ENCODE assay signal across 25 cellular contexts in the genomic region with DNA sequence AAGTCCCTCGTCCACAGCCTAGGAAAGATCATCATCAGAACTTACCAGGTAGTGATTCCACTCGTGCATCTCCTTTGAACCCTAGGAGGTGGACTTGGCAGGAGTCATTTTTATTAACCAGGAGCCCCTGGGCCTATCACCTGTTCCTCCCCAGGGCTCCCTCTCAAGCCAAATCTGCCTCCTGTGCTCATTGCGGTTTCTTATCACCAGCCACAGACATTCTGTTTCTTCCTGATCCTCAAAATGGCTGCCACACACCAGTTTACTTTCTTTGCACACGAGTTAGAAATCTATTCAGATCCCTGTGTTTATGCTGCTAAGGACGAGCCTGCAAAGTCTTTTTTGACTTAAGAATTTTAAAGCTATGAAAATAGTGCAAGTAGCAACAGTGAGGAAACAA.
DNase-seq lines count a peak whose midpoint lies in the region; ATAC-seq and TF ChIP-seq lines count a peak whose summit lies in the region.
"Had no signal": no experiment of that assay in that cellular context is flagged by ENCODE, and none has a peak within 500 bp of the region (broad histone marks: within the 10 kb centered on the region; RNA-seq: fewer than 3 reads in every experiment).

No MANE protein-coding gene starts in this region.

- H3K79me1 ChIP-seq in mesenchymal stem cell (replicated peaks; ENCODE audit: low read length, poor library complexity, severe bottlenecking), result no peaks in the 10 kb centered on the region

- H3K9me3 ChIP-seq in mesenchymal stem cell (ENCODE audit: control insufficient read depth, low read length), result no peaks in the 10 kb centered on the region
- no peaks in the 10 kb centered on the region for H3K9me3 ChIP-seq in effector memory CD4-positive, alpha-beta T cell (ENCODE audit: control insufficient read depth, low read length)
- no peaks in the 10 kb centered on the region for H3K9me3 ChIP-seq in ascending aorta
- H3K9me3 ChIP-seq: left lung, tibial artery had no signal

- peaks cover 5% of the 10 kb centered on the region for H3K4me1 ChIP-seq in mesenchymal stem cell (ENCODE audit: control insufficient read depth, insufficient read depth, low read depth, low read length)
- no peaks in the 10 kb centered on the region for H3K4me1 ChIP-seq in effector memory CD4-positive, alpha-beta T cell (ENCODE audit: control insufficient read depth, insufficient read depth, low read length, poor library complexity, severe bottlenecking)
- peaks cover 0 to 5% of the 10 kb centered on the region in 2 donors for H3K4me1 ChIP-seq in ascending aorta
- H3K4me1 ChIP-seq: left lung had no signal

- no peak overlapping the region for H2BK12ac ChIP-seq in mesenchymal stem cell (ENCODE audit: low read length in 2 of 2)

- ATAC-seq in HG02678 (IDR thresholded peaks at IDR 0.05; ENCODE audit: unreplicated experiment), result no peak
- ATAC-seq: left lung; naive thymus-derived CD8-positive, alpha-beta T cell; PC-3; Right ventricle myocardium inferior; stimulated activated naive CD8-positive, alpha-beta T cell treated with anti-CD3 and anti-CD28 coated beads, Interleukin-15, amount 100 ng/mL, for 72 hours had no signal

- H3K4ac ChIP-seq in mesenchymal stem cell (ENCODE audit: low read depth in 1 of 2, low read length in 2 of 2), result no peak overlapping the region

- no peak overlapping the region for H2AFZ ChIP-seq in mesenchymal stem cell (ENCODE audit: low read depth, low read length)

- H3K27ac ChIP-seq in mesenchymal stem cell (ENCODE audit: low read length, poor library complexity, severe bottlenecking) (no peak overlapping the region), ascending aorta (no peak overlapping the region)
- H3K27ac ChIP-seq in effector memory CD4-positive, alpha-beta T cell (ENCODE audit: insufficient read depth, low read length, poor library complexity, severe bottlenecking), result no peak overlapping the region
- H3K27ac ChIP-seq: brain microvascular endothelial cell, left lung, skin epidermis, tibial artery had no signal

- H2BK120ac ChIP-seq in mesenchymal stem cell (ENCODE audit: low read depth, low read length), result no peak overlapping the region

- in situ Hi-C loops in KBM-7 (cut with MboI; ENCODE audit: low pct_unique_long_range_greater_than_20kb, low sequenced_read_pairs), result no loop called here

- no peak overlapping the region for H2BK15ac ChIP-seq in mesenchymal stem cell (ENCODE audit: low read depth, poor library complexity, severe bottlenecking)

- no peak overlapping the region for H3K14ac ChIP-seq in mesenchymal stem cell (ENCODE audit: low read length in 2 of 2)

- TF ChIP-seq CTCF in ascending aorta (IDR thresholded peaks at IDR 0.05), result no peak

- peak; percentile 84 for DNase-seq in CMK (ENCODE audit: low read depth)
- DNase-seq in KBM-7, result peak; percentile 87
- DNase-seq in UCSD-AML1 (lab: John Stamatoyannopoulos, UW; ENCODE audit: unreplicated experiment), result peak; percentile 9
- DNase-seq in mesenchymal stem cell, result no peak
- DNase-seq in effector memory CD4-positive, alpha-beta T cell, result no peak
- DNase-seq in NCI-H2081 treated with DMSO at 0.1 percent for 48 hours (lab: John Stamatoyannopoulos, UW), result no peak
- DNase-seq in ascending aorta (ENCODE audit: low spot score in 2 of 2), result no peak
- DNase-seq: activated B cell treated with CpG ODN at 0.5 μM for 24 hours; activated CD4-positive, alpha-beta T cell treated with anti-CD3 and anti-CD28 coated beads, Interleukin-2, amount 50 U/mL, for 4 hours; activated CD8-positive, alpha-beta memory T cell treated with anti-CD3 and anti-CD28 coated beads, Interleukin-2, amount 50 U/mL, for 4 hours; activated naive CD4-positive, alpha-beta T cell treated with anti-CD3 and anti-CD28 coated beads for 36 hours; brain microvascular endothelial cell; DMS153; left lung; naive thymus-derived CD8-positive, alpha-beta T cell; NCI-H1436; NCI-H446 treated with DMSO at 0.1 percent for 48 hours; NCI-H82; PC-3; retina; stimulated activated naive CD8-positive, alpha-beta T cell treated with anti-CD3 and anti-CD28 coated beads, Interleukin-15, amount 100 ng/mL, for 72 hours; tibial artery had no signal

- peak overlapping the region; percentile 38 for H2AK5ac ChIP-seq in mesenchymal stem cell (ENCODE audit: low read length, severe bottlenecking)

- H3K27me3 ChIP-seq in mesenchymal stem cell (ENCODE audit: control insufficient read depth in 1 of 2, insufficient read depth in 1 of 2, low read length in 2 of 2) (no peaks in the 10 kb centered on the region), ascending aorta (no peaks in the 10 kb centered on the region)
- no peaks in the 10 kb centered on the region for H3K27me3 ChIP-seq in effector memory CD4-positive, alpha-beta T cell (replicated peaks; ENCODE audit: control insufficient read depth, insufficient read depth, low read length, poor library complexity, severe bottlenecking)
- H3K27me3 ChIP-seq: brain microvascular endothelial cell, left lung, tibial artery had no signal

- H3K36me3 ChIP-seq in mesenchymal stem cell (ENCODE audit: control insufficient read depth in 1 of 2, insufficient read depth in 2 of 2, low read depth in 1 of 2, low read length in 2 of 2), result no peaks in the 10 kb centered on the region
- H3K36me3 ChIP-seq in effector memory CD4-positive, alpha-beta T cell (ENCODE audit: control insufficient read depth, insufficient read depth, low read length), result no peaks in the 10 kb centered on the region
- no peaks in the 10 kb centered on the region for H3K36me3 ChIP-seq in ascending aorta
- H3K36me3 ChIP-seq: brain microvascular endothelial cell, left lung, tibial artery had no signal

- no peak overlapping the region for H2BK5ac ChIP-seq in mesenchymal stem cell (ENCODE audit: low read depth, low read length, poor library complexity, severe bottlenecking)

- intact Hi-C loops in ascending aorta (cut with DNase I), result no loop called here

- whole genome bisulfite sequencing in mesenchymal stem cell, result 77% methylated on average over 5 of the region's 5 CpGs

- H4K91ac ChIP-seq in mesenchymal stem cell (ENCODE audit: low read length), result no peak overlapping the region

- no peak overlapping the region for H3K23ac ChIP-seq in mesenchymal stem cell (ENCODE audit: low read length in 2 of 2)

- no peak overlapping the region for H4K8ac ChIP-seq in mesenchymal stem cell (ENCODE audit: low read length)

- no peak overlapping the region for H3K18ac ChIP-seq in mesenchymal stem cell (ENCODE audit: low read depth in 1 of 2, low read length in 2 of 2)

- H3K4me2 ChIP-seq in mesenchymal stem cell (ENCODE audit: low read length, poor library complexity, severe bottlenecking), result no peak overlapping the region

- H3K4me3 ChIP-seq in mesenchymal stem cell (ENCODE audit: insufficient read depth in 1 of 2, low read depth in 1 of 2, low read length in 2 of 2) (no peak overlapping the region), ascending aorta (no peak overlapping the region)
- no peak overlapping the region for H3K4me3 ChIP-seq in effector memory CD4-positive, alpha-beta T cell (ENCODE audit: insufficient read depth, low read depth, low read length, poor library complexity, severe bottlenecking)
- H3K4me3 ChIP-seq: left lung, skin epidermis, tibial artery had no signal

- H3K9ac ChIP-seq in mesenchymal stem cell (ENCODE audit: low read length), result no peak overlapping the region

Comparison
In these comparisons a context has a peak if more than half of its experiments do, and no peak if none do; other contexts are left out.
1. DNase-seq: peak in CMK (single experiment), KBM-7 (single experiment) and UCSD-AML1 (single experiment); none in mesenchymal stem cell (single experiment), effector memory CD4-positive, alpha-beta T cell (0 of 3), NCI-H2081 treated with DMSO at 0.1 percent for 48 hours (single experiment) and ascending aorta (0 of 2).